In genomic region chr1:17016317-17016661, GRCh38 we compare ENCODE assay signal across 1 cellular context.
TF ChIP-seq lines count a peak whose summit lies in the region.

No MANE protein-coding gene starts in this region.

TF ChIP-seq in HCT116, 20 proteins besides CTCF, POLR2A, EP300 and RAD21 (continued from another document):
- no peak for TF ChIP-seq ZBTB33 (IDR thresholded peaks at IDR 0.05; ENCODE audit: extremely low read depth, insufficient replicate concordance, low read length)
- TF ChIP-seq ZNF274 (IDR thresholded peaks at IDR 0.05; ENCODE audit: low read depth, low read length) = no peak
- TF ChIP-seq FOSL1 (IDR thresholded peaks at IDR 0.05; ENCODE audit: low read depth) = no peak
- no peak for TF ChIP-seq ATF3 (IDR thresholded peaks at IDR 0.05)
- TF ChIP-seq SIN3A (IDR thresholded peaks at IDR 0.05; ENCODE audit: low read depth) = no peak
- TF ChIP-seq CBX3 (IDR thresholded peaks at IDR 0.05; ENCODE audit: low read depth) = no peak
- no peak for TF ChIP-seq EZH2phosphoT487 (IDR thresholded peaks at IDR 0.05; ENCODE audit: borderline replicate concordance)
- TF ChIP-seq JUND (IDR thresholded peaks at IDR 0.05) = no peak
- no peak for TF ChIP-seq TCF7L2 (IDR thresholded peaks at IDR 0.05; ENCODE audit: borderline replicate concordance, extremely low read depth, insufficient read depth, insufficient read length)
- no peak for TF ChIP-seq CEBPB (IDR thresholded peaks at IDR 0.05; ENCODE audit: low read depth)
- no peak for TF ChIP-seq EGR1 (IDR thresholded peaks at IDR 0.05; ENCODE audit: low read depth)
